22 cellular contexts compared by ENCODE assay signal in genomic region chr22:23168381-23169031, GRCh38. TPM values are rescaled to one million over a fixed set of nuclear protein-coding genes. Genes with fewer than 3 reads are reported as not detected.
A peak's percentile ranks its signal among the peaks of the same experiment; 100 is the strongest.
DNase-seq lines count a peak whose midpoint lies in the region; ATAC-seq, FAIRE-seq and TF ChIP-seq lines count a peak whose summit lies in the region.
"Had no signal": no experiment of that assay in that cellular context is flagged by ENCODE, and none has a peak within 500 bp of the region (broad histone marks: within the 10 kb centered on the region; RNA-seq: fewer than 3 reads in every experiment).

No MANE protein-coding gene starts in this region.

- no peak overlapping the region for H3K4me3 Mint-ChIP-seq in natural killer cell treated with Interleukin-12 subunit alpha and Interleukin-12 subunit beta and Interleukin-15 and Interleukin-18, amount 100 ng/mL, for 72 hours
- H3K4me3 Mint-ChIP-seq: CD4-positive, CD25-positive, alpha-beta regulatory T cell; GM23338 had no signal

- no peak overlapping the region for H4K8ac ChIP-seq in H1 (ENCODE audit: extremely low read depth, insufficient read depth, low read length)

- 87% methylated on average over 9 of the region's 9 CpGs; no CpG with 5 or more reads in 1 of the 2 experiments for WGBS in H1 (ENCODE audit: extremely low coverage in 1 of 2, insufficient coverage in 1 of 2, insufficient read length in 1 of 2, insufficient replicate concordance in 2 of 2, low coverage in 1 of 2, low lambda C conversion rate in 2 of 2, missing lambda C conversion rate in 1 of 2), 2 experiments

- H4K91ac ChIP-seq in H1 (replicated peaks; ENCODE audit: insufficient read length, low read length): no peak overlapping the region

- peaks cover 0 to 1% of the 10 kb centered on the region in 2 experiments for H4K20me1 ChIP-seq in H1 (replicated peaks in 1 of 2; ENCODE audit: control insufficient read depth in 1 of 2, insufficient read depth in 2 of 2, low read length in 2 of 2)
- no peaks in the 10 kb centered on the region for H4K20me1 ChIP-seq in osteoblast (ENCODE audit: insufficient read depth, low read length)

- TF ChIP-seq POLR2A in H1 (IDR thresholded peaks at IDR 0.05; ENCODE audit: control extremely low read depth in 1 of 2, low read depth in 2 of 2, low read length in 2 of 2): no peak

- CTCF ChIA-PET in H1 (lab: Charles Lee; ENCODE audit: partially characterized antibody): interaction anchor here (0.9 to 16.5 kb wide), 6 partner anchors 9 to 120 kb away, joined by 3 to 249 read pairs (median 4); no protein-coding TSS in a partner anchor

- DNase-seq in NCI-H1694 (lab: John Stamatoyannopoulos, UW): peak; percentile 82
- DNase-seq in NCI-H524 treated with DMSO at 0.1 percent for 48 hours (lab: John Stamatoyannopoulos, UW): peak; percentile 78
- DNase-seq in H1 (ENCODE audit: low read depth in 1 of 2, low spot score in 2 of 2): no peak
- peak; percentile 69 for DNase-seq in osteoblast (ENCODE audit: insufficient read length, low spot score, missing footprints)
- no peak for DNase-seq in right atrium auricular region (ENCODE audit: low spot score)
- DNase-seq in natural killer cell treated with Interleukin-12 subunit alpha and Interleukin-12 subunit beta and Interleukin-15 and Interleukin-18, amount 100 ng/mL, for 72 hours (ENCODE audit: low spot score): no peak
- DNase-seq: CD4-positive, CD25-positive, alpha-beta regulatory T cell; DMS79 treated with DMSO at 0.1 percent for 48 hours; HCEC 1CT; NCI-H1105; NCI-H146; NCI-H2227 treated with DMSO at 0.1 percent for 48 hours; NCI-H510A; NCI-H774; Right ventricle myocardium superior had no signal

- H3K9me3 ChIP-seq in H1 (ENCODE audit: insufficient read depth in 2 of 2, low read depth in 1 of 2, low read length in 1 of 2) (no peaks in the 10 kb centered on the region), osteoblast (ENCODE audit: low read depth, low read length) (no peaks in the 10 kb centered on the region), right atrium auricular region (no peaks in the 10 kb centered on the region)

- peak overlapping the region in 1 of 2 donors; percentile 64 for H3K27ac Mint-ChIP-seq in natural killer cell treated with Interleukin-12 subunit alpha and Interleukin-12 subunit beta and Interleukin-15 and Interleukin-18, amount 100 ng/mL, for 72 hours
- H3K27ac Mint-ChIP-seq: GM23338 had no signal

- H3K56ac ChIP-seq in H1 (replicated peaks; ENCODE audit: insufficient read length, low read depth, low read length): no peak overlapping the region

- no peak overlapping the region for H3K23ac ChIP-seq in H1 (ENCODE audit: insufficient read length)

- H3K9me3 Mint-ChIP-seq in natural killer cell treated with Interleukin-12 subunit alpha and Interleukin-12 subunit beta and Interleukin-15 and Interleukin-18, amount 100 ng/mL, for 72 hours: no peaks in the 10 kb centered on the region
- H3K9me3 Mint-ChIP-seq: CD4-positive, CD25-positive, alpha-beta regulatory T cell; GM23338 had no signal

- H3K27me3 Mint-ChIP-seq in natural killer cell treated with Interleukin-12 subunit alpha and Interleukin-12 subunit beta and Interleukin-15 and Interleukin-18, amount 100 ng/mL, for 72 hours: no peaks in the 10 kb centered on the region
- H3K27me3 Mint-ChIP-seq: CD4-positive, CD25-positive, alpha-beta regulatory T cell had no signal

- H3K27me3 ChIP-seq in H1 (replicated peaks in 1 of 4; ENCODE audit: control insufficient read depth in 3 of 4, extremely low read depth in 1 of 4, insufficient read depth in 3 of 4, low read length in 3 of 4) (no peaks in the 10 kb centered on the region), osteoblast (ENCODE audit: insufficient read depth, low read length) (peaks cover 2% of the 10 kb centered on the region), right atrium auricular region (no peaks in the 10 kb centered on the region)

- no peak overlapping the region for H2BK20ac ChIP-seq in H1 (ENCODE audit: low read length)

- no peaks in the 10 kb centered on the region for H3K79me1 ChIP-seq in H1 (ENCODE audit: low read depth, low read length)

- H3K36me3 ChIP-seq in H1 (ENCODE audit: control insufficient read depth in 2 of 4, insufficient read depth in 4 of 4, low read length in 3 of 4) (no peaks in the 10 kb centered on the region), osteoblast (ENCODE audit: insufficient read depth, low read length) (no peaks in the 10 kb centered on the region), right atrium auricular region (no peaks in the 10 kb centered on the region)

- H3K4me1 ChIP-seq in H1 (replicated peaks in 1 of 4; ENCODE audit: control insufficient read depth in 3 of 4, insufficient read depth in 4 of 4, low read length in 3 of 4) (peaks cover 0 to 8% (median 7%) of the 10 kb centered on the region in 4 experiments; a peak in 5 of 7 replicates), osteoblast (ENCODE audit: insufficient read depth, low read length) (no peaks in the 10 kb centered on the region), right atrium auricular region (no peaks in the 10 kb centered on the region)

- H3K27ac ChIP-seq in H1 (ENCODE audit: low read depth, low read length): no peak overlapping the region
- no peak overlapping the region for H3K27ac ChIP-seq in osteoblast (ENCODE audit: low read depth, low read length)
- H3K27ac ChIP-seq in right atrium auricular region: no peak overlapping the region
- H3K27ac ChIP-seq: KMS-11 had no signal

- H3K23me2 ChIP-seq in H1 (ENCODE audit: low read depth, low read length): no peaks in the 10 kb centered on the region

- H3K4me3 ChIP-seq in H1 (ENCODE audit: extremely low read depth in 1 of 4, insufficient read depth in 2 of 4, low read depth in 3 of 4, low read length in 4 of 4) (no peak overlapping the region), osteoblast (ENCODE audit: insufficient read depth, low read length) (no peak overlapping the region), right atrium auricular region (no peak overlapping the region)
- H3K4me3 ChIP-seq: GM12878, GM23338 had no signal

- H3K36me3 Mint-ChIP-seq in natural killer cell treated with Interleukin-12 subunit alpha and Interleukin-12 subunit beta and Interleukin-15 and Interleukin-18, amount 100 ng/mL, for 72 hours: no peaks in the 10 kb centered on the region
- H3K36me3 Mint-ChIP-seq: CD4-positive, CD25-positive, alpha-beta regulatory T cell had no signal

- no peak for TF ChIP-seq EP300 in H1 (IDR thresholded peaks at IDR 0.05; ENCODE audit: borderline replicate concordance in 1 of 2, low read depth in 2 of 2, low read length in 2 of 2)

- no peak for TF ChIP-seq RAD21 in H1 (IDR thresholded peaks at IDR 0.05 in 1 of 2, conservative IDR thresholded peaks at IDR 0.05 in 1 of 2; ENCODE audit: low read depth in 2 of 2, low read length in 2 of 2)

- H3K4me1 Mint-ChIP-seq in natural killer cell treated with Interleukin-12 subunit alpha and Interleukin-12 subunit beta and Interleukin-15 and Interleukin-18, amount 100 ng/mL, for 72 hours (ENCODE audit: low read depth in 2 of 2): no peaks in the 10 kb centered on the region
- H3K4me1 Mint-ChIP-seq: CD4-positive, CD25-positive, alpha-beta regulatory T cell had no signal

- H3K14ac ChIP-seq in H1 (ENCODE audit: insufficient read length): no peak overlapping the region

- no peak for FAIRE-seq in H1 (lab: Jason Lieb, UNC)
- FAIRE-seq: GM12878 had no signal

- no peak overlapping the region for H2BK15ac ChIP-seq in H1 (ENCODE audit: low read length)

- 0 out of 2 replicates have a peak overlapping the region, but pooled peaks have one; percentile 2 for H3K18ac ChIP-seq in H1 (ENCODE audit: extremely low read depth, low read length)

- no peak for ATAC-seq in GM21786 (IDR thresholded peaks at IDR 0.05; ENCODE audit: unreplicated experiment)
- no peak for ATAC-seq in natural killer cell treated with Interleukin-12 subunit alpha and Interleukin-12 subunit beta and Interleukin-15 and Interleukin-18, amount 100 ng/mL, for 72 hours
- ATAC-seq: GM12878, GM23338 had no signal

- H2AFZ ChIP-seq in H1 (ENCODE audit: low read length): no peak overlapping the region
- H2AFZ ChIP-seq in osteoblast (ENCODE audit: low read length): no peak overlapping the region
- H2AFZ ChIP-seq: GM23338 had no signal

- H4K5ac ChIP-seq in H1 (ENCODE audit: insufficient read length, low read depth, low read length): no peak overlapping the region

- no peak overlapping the region for H3K9ac ChIP-seq in H1 (replicated peaks in 1 of 4; ENCODE audit: extremely low read depth in 1 of 4, low read depth in 3 of 4, low read length in 3 of 4)
- H3K9ac ChIP-seq: KMS-11 had no signal

- no peak overlapping the region for H3K4ac ChIP-seq in H1 (replicated peaks; ENCODE audit: insufficient read length, low read depth, low read length)

- H2AK5ac ChIP-seq in H1 (ENCODE audit: low read depth, low read length): no peak overlapping the region

- H3K79me2 ChIP-seq in H1 (ENCODE audit: control insufficient read depth in 1 of 2, insufficient read depth in 2 of 2, low read length in 2 of 2) (no peaks in the 10 kb centered on the region), osteoblast (ENCODE audit: insufficient read depth, low read length) (no peaks in the 10 kb centered on the region)

- H2BK5ac ChIP-seq in H1 (ENCODE audit: low read depth, low read length): no peak overlapping the region

- POLR2A ChIA-PET in H1 (lab: Charles Lee; ENCODE audit: partially characterized antibody): no interaction called here

- no peak overlapping the region for H3K4me2 ChIP-seq in H1 (ENCODE audit: insufficient read depth in 1 of 2, low read depth in 2 of 2, low read length in 2 of 2)
- H3K4me2 ChIP-seq in osteoblast (ENCODE audit: insufficient read depth, low read length): no peak overlapping the region
- H3K4me2 ChIP-seq: GM23338, KMS-11 had no signal

- TF ChIP-seq CTCF in H1 (IDR thresholded peaks at IDR 0.05; ENCODE audit: control extremely low read depth in 1 of 3, insufficient read depth in 1 of 3, low read depth in 1 of 3, low read length in 3 of 3) (no peak; a peak in 1 of 4 replicates), osteoblast (IDR thresholded peaks at IDR 0.05; ENCODE audit: extremely low read depth, low read depth, low read length) (no peak), right atrium auricular region (IDR thresholded peaks at IDR 0.05) (no peak)

- H2BK12ac ChIP-seq in H1 (ENCODE audit: low read depth, low read length): no peak overlapping the region

- H2BK120ac ChIP-seq in H1 (replicated peaks; ENCODE audit: low read depth, low read length): no peak overlapping the region

RNA-seq across cellular contexts. Expression of gene BCR, which starts 11.8 kb away (rescaled TPM):
- total RNA-seq in H1 (2021; fragmentation: NEBNext Ultra II Directional; extraction: Animal tissue kit (Norgen Biotek cat#: 25700)): 122 and 130 TPM in 2 replicates
- polyA plus RNA-seq in H1 (2011; rRNA removed): 66.7 and 110 TPM in 2 replicates
- polyA plus RNA-seq in H1 (2011; cell fraction: cytosol; rRNA removed): 101 TPM
- 162 TPM for polyA plus RNA-seq in H1 (2011; cell fraction: nucleus; rRNA removed)
- polyA plus RNA-seq in H1 (2012, experiment 1 of 2): 76.6 to 172 TPM (median 129 TPM) in 4 replicates
- polyA plus RNA-seq in H1 (2012, experiment 2 of 2): 53.7 TPM
- 37.8 TPM for polyA plus RNA-seq in H1 (2013, experiment 1 of 2)
- polyA plus RNA-seq in H1 (2013, experiment 2 of 2): 37.4 TPM
- 150 and 166 TPM in 2 replicates for polyA minus RNA-seq in H1 (2011; rRNA and poly(A)+ RNA removed)
- polyA minus RNA-seq in H1 (2011; cell fraction: cytosol; rRNA and poly(A)+ RNA removed): 183 TPM
- 71.0 TPM for polyA minus RNA-seq in H1 (2011; cell fraction: nucleus; rRNA and poly(A)+ RNA removed)
- 28.6 and 29.8 TPM in 2 replicates for total RNA-seq in osteoblast
- total RNA-seq in right atrium auricular region: 10 to 100 TPM; 27.0 to 41.3 TPM
- 10 to 100 TPM; 55.4 to 65.8 TPM for total RNA-seq in natural killer cell treated with Interleukin-12 subunit alpha and Interleukin-12 subunit beta and Interleukin-15 and Interleukin-18, amount 100 ng/mL, for 72 hours

RNA-seq across cellular contexts. Expression of gene RAB36, which starts 23.2 kb away (rescaled TPM):
- 1.0 and 1.1 TPM in 2 replicates for total RNA-seq in H1 (2021; fragmentation: NEBNext Ultra II Directional; extraction: Animal tissue kit (Norgen Biotek cat#: 25700))
- 1.4 and 1.5 TPM in 2 replicates for polyA plus RNA-seq in H1 (2011; rRNA removed)
- polyA plus RNA-seq in H1 (2011; cell fraction: cytosol; rRNA removed): 0.75 TPM
- 0.86 TPM for polyA plus RNA-seq in H1 (2011; cell fraction: nucleus; rRNA removed)
- 0.84 to 1.0 TPM (median 0.98 TPM) in 4 replicates for polyA plus RNA-seq in H1 (2012, experiment 1 of 2)
- polyA plus RNA-seq in H1 (2012, experiment 2 of 2): 0.87 TPM
- 0.79 TPM for polyA plus RNA-seq in H1 (2013, experiment 1 of 2)
- polyA plus RNA-seq in H1 (2013, experiment 2 of 2): 0.79 TPM
- 1.0 and 1.5 TPM in 2 replicates for polyA minus RNA-seq in H1 (2011; rRNA and poly(A)+ RNA removed)
- 0.44 TPM for polyA minus RNA-seq in H1 (2011; cell fraction: cytosol; rRNA and poly(A)+ RNA removed)
- 0.70 TPM for polyA minus RNA-seq in H1 (2011; cell fraction: nucleus; rRNA and poly(A)+ RNA removed)
- total RNA-seq in osteoblast: 7.6 and 8.5 TPM in 2 replicates
- total RNA-seq in right atrium auricular region: 1 to 10 TPM in 1 of 2 donors, under 1 TPM in 1; 0.59 to 2.0 TPM
- total RNA-seq in natural killer cell treated with Interleukin-12 subunit alpha and Interleukin-12 subunit beta and Interleukin-15 and Interleukin-18, amount 100 ng/mL, for 72 hours: 1 to 10 TPM; 2.1 to 2.7 TPM

RNA-seq across cellular contexts. Expression of gene RSPH14, which starts 26.7 kb away (rescaled TPM):
- total RNA-seq in H1 (2021; fragmentation: NEBNext Ultra II Directional; extraction: Animal tissue kit (Norgen Biotek cat#: 25700)): 0.84 TPM in 1 of 2 replicates, not detected in the other
- 0.28 and 0.30 TPM in 2 replicates for polyA plus RNA-seq in H1 (2011; rRNA removed)
- polyA plus RNA-seq in H1 (2011; cell fraction: cytosol; rRNA removed): 0.28 TPM
- 0.33 TPM for polyA plus RNA-seq in H1 (2011; cell fraction: nucleus; rRNA removed)
- polyA plus RNA-seq in H1 (2012, experiment 1 of 2): 0.24 to 0.43 TPM (median 0.28 TPM) in 3 of 4 replicates, not detected in the other
- 0.22 TPM for polyA plus RNA-seq in H1 (2012, experiment 2 of 2)
- 0.10 TPM for polyA plus RNA-seq in H1 (2013, experiment 1 of 2)
- polyA plus RNA-seq in H1 (2013, experiment 2 of 2): 0.13 TPM
- polyA minus RNA-seq in H1 (2011; rRNA and poly(A)+ RNA removed): 0.13 and 0.39 TPM in 2 replicates
- not detected for polyA minus RNA-seq in H1 (2011; cell fraction: cytosol; rRNA and poly(A)+ RNA removed)
- not detected for polyA minus RNA-seq in H1 (2011; cell fraction: nucleus; rRNA and poly(A)+ RNA removed)
- total RNA-seq in osteoblast: under 0.01 TPM in 1 of 2 replicates, not detected in the other
- not detected for total RNA-seq in right atrium auricular region
- total RNA-seq in natural killer cell treated with Interleukin-12 subunit alpha and Interleukin-12 subunit beta and Interleukin-15 and Interleukin-18, amount 100 ng/mL, for 72 hours: not detected
- total RNA-seq: CD4-positive, CD25-positive, alpha-beta regulatory T cell; GM23338; HT1080; Right ventricle myocardium superior; RPMI7951; SK-MEL-5 had no signal

Comparison
In these comparisons a context has a peak if more than half of its experiments do, and no peak if none do; other contexts are left out.
1. DNase-seq: peak in NCI-H1694 (single experiment), NCI-H524 treated with DMSO at 0.1 percent for 48 hours (single experiment) and osteoblast (single experiment); none in H1 (0 of 2), right atrium auricular region (single experiment) and natural killer cell treated with Interleukin-12 subunit alpha and Interleukin-12 subunit beta and Interleukin-15 and Interleukin-18, amount 100 ng/mL, for 72 hours (single experiment).